In the genomic region with DNA sequence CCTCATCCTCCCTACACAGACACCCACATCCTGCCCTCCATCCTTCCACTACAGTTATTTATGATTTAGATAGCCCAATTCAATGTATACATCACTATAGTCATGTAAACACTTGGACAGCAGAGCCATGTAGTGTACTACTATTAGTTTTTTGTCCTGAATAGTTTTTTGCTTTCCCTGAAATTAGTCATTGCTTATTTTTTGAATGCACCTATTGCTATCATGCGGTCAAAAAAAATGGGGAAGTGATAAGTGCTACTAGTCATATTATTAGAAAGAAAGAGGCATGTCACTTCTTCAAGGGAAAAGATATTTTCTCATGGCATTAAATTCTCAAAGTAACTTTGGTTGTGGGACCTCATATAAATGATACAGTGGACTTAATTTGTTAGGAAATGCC, we compare ENCODE assay signal across 26 cellular contexts.
"Had no signal": no experiment of that assay in that cellular context is flagged by ENCODE, and none has a peak within 500 bp of the region (broad histone marks: within the 10 kb centered on the region; RNA-seq: fewer than 3 reads in every experiment).

No MANE protein-coding gene starts in this region.

- DNase-seq: activated CD4-positive, alpha-beta T cell treated with anti-CD3 and anti-CD28 coated beads, Interleukin-2, amount 50 U/mL, for 1 hour; activated CD4-positive, CD25-positive, alpha-beta regulatory T cell treated with anti-CD3 and anti-CD28 coated beads, Interleukin-2, amount 50 U/mL, for 72 hours; activated CD8-positive, alpha-beta memory T cell treated with anti-CD3 and anti-CD28 coated beads for 24 hours; activated CD8-positive, alpha-beta memory T cell treated with anti-CD3 and anti-CD28 coated beads, Interleukin-2, amount 50 U/mL, for 48 hours; activated effector memory CD4-positive, alpha-beta T cell treated with anti-CD3 and anti-CD28 coated beads, Interleukin-2, amount 50 U/mL, for 16 hours; activated naive CD4-positive, alpha-beta T cell treated with anti-CD3 and anti-CD28 coated beads, Interleukin-2, amount 50 U/mL, for 16 hours; activated T-cell treated with anti-CD3 and anti-CD28 coated beads, Interleukin-2, amount 50 U/mL, for 72 hours; cerebellar nuclear complex; cortex of kidney; erythroblast; foreskin melanocyte; glutamatergic neuron; hippocampal formation; islet precursor cell; left colon; lower lobe of right lung; midbrain; nephron progenitor cell; occipital lobe; posterior cingulate gyrus; sigmoid colon; stimulated activated CD4-positive, alpha-beta T cell treated with anti-CD3 and anti-CD28 coated beads, Interleukin-4, amount 100 ng/mL, for 24 hours; upper lobe of left lung had no signal

- H3K27ac ChIP-seq: lower lobe of right lung, sigmoid colon, thoracic aorta, upper lobe of left lung, VCaP had no signal

- H3K4me3 ChIP-seq: lower lobe of right lung, sigmoid colon, thoracic aorta, upper lobe of left lung had no signal

- H3K9me3 ChIP-seq: sigmoid colon, thoracic aorta, upper lobe of left lung had no signal

- ATAC-seq: activated T-cell treated with anti-CD3 and anti-CD28 coated beads, Interleukin-2, amount 50 U/mL, for 72 hours; left colon; lower lobe of right lung; stimulated activated effector memory CD8-positive, alpha-beta T cell treated with anti-CD3 and anti-CD28 coated beads, Interleukin-12 subunit alpha, Interleukin-12 subunit beta, amount 100 ng/mL, for 72 hours had no signal

- H3K27me3 ChIP-seq: upper lobe of left lung had no signal

- H3K4me1 ChIP-seq: lower lobe of right lung, sigmoid colon, upper lobe of left lung had no signal

- H3K36me3 ChIP-seq: lower lobe of right lung, sigmoid colon, thoracic aorta, upper lobe of left lung had no signal
